In genomic region chr15:81449836-81450474, GRCh38 we compare ENCODE assay signal across 27 cellular contexts.
"Had no signal": no experiment of that assay in that cellular context is flagged by ENCODE, and none has a peak within 500 bp of the region (broad histone marks: within the 10 kb centered on the region; RNA-seq: fewer than 3 reads in every experiment).

No MANE protein-coding gene starts in this region.

- H3K4me2 ChIP-seq: neural progenitor cell had no signal

- H3K36me3 ChIP-seq: brain microvascular endothelial cell, esophagus squamous epithelium, left lung, lower lobe of right lung, neural progenitor cell, right atrium auricular region, spleen, tibial nerve had no signal

- H3K4me1 ChIP-seq: esophagus squamous epithelium, left lung, lower lobe of right lung, neural progenitor cell, parathyroid adenoma, psoas muscle, right atrium auricular region, spleen, tibial nerve had no signal

- FAIRE-seq: astrocyte had no signal

- H3K4me3 ChIP-seq: esophagus squamous epithelium, left lung, lower lobe of right lung, neural progenitor cell, psoas muscle, right atrium auricular region, spleen, tibial nerve had no signal

- H2AFZ ChIP-seq: neural progenitor cell, parathyroid adenoma had no signal

- H3K27me3 ChIP-seq: brain microvascular endothelial cell, esophagus squamous epithelium, left lung, neural progenitor cell, right atrium auricular region, spleen, tibial nerve had no signal

- H3K27ac ChIP-seq: brain microvascular endothelial cell, esophagus squamous epithelium, left lung, lower lobe of right lung, neural progenitor cell, parathyroid adenoma, psoas muscle, right atrium auricular region, spleen, tibial nerve had no signal

- H3K9ac ChIP-seq: neural progenitor cell, parathyroid adenoma had no signal

- H3K79me2 ChIP-seq: parathyroid adenoma had no signal

- DNase-seq: activated CD4-positive, alpha-beta memory T cell treated with anti-CD3 and anti-CD28 coated beads, Interleukin-2, amount 10 ng/mL, durations not matched to agents 7 days and 5 days; activated CD4-positive, alpha-beta T cell treated with anti-CD3 and anti-CD28 coated beads, Interleukin-2, amount 10 ng/mL, durations not matched to agents 7 days and 5 days; activated CD4-positive, CD25-positive, alpha-beta regulatory T cell treated with anti-CD3 and anti-CD28 coated beads, Interleukin-2, amount 50 U/mL, for 72 hours; activated CD8-positive, alpha-beta memory T cell treated with anti-CD3 and anti-CD28 coated beads, Interleukin-2, amount 50 U/mL, for 48 hours; activated gamma-delta T cell; activated naive CD4-positive, alpha-beta T cell treated with anti-CD3 and anti-CD28 coated beads, Interleukin-2, amount 10 ng/mL, durations not matched to agents 7 days and 5 days; activated T-cell treated with anti-CD3 and anti-CD28 coated beads, Interleukin-2, amount 50 U/mL, for 24 hours; amniotic stem cell; brain microvascular endothelial cell; caudate nucleus; cortex of kidney; effector memory CD8-positive, alpha-beta T cell; esophagus squamous epithelium; kidney glomerular epithelial cell; left lung; lower lobe of right lung; mesenchymal stem cell; natural killer cell; occipital lobe; psoas muscle; spleen; stimulated activated naive CD4-positive, alpha-beta T cell treated with Interleukin-2 at 50 U/mL for 16 hours had no signal

- ATAC-seq: effector memory CD8-positive, alpha-beta T cell; left lung; lower lobe of right lung; natural killer cell; psoas muscle had no signal
